Comparison of ENCODE assay signal across 8 cellular contexts in the genomic region with DNA sequence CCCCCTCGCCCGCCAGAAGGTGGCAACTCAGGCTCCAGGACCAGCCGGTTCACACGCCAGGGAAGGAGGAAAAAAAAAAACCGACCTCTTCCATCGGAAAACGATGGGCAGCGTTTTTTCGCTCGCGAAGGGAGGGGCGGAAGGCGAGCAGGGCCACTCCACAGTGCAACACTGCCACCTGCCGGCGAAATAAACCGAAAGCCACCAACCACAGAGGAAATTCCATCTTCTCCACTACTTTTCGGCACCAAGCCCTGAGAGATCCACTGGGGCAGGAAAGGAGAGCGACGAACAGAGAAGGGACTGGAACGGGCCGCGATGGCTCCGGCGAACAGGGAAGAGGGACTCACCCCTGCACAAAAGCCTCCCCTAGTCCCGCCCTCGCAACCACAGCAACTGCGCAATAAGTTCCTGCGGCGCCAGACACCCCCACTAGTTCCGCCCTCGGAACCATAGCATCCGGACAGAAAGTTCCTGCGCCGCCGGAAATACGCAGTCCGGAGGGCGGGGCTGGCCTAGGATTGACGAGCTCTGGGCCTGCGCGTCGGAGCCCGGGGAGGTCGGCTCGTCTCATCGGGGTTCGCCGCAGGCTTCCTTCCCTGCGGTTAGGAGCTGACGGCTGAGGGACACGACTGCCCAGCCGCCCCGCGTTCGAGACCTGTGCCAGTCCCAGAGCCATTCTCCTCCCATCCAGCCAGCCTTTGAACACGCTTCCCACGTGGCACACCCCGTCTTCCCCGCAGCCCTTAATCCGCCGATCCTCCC. TPM values are rescaled to one million over a fixed set of nuclear protein-coding genes. Genes with fewer than 3 reads are reported as not detected.
DNase-seq lines count a peak whose midpoint lies in the region; ATAC-seq and TF ChIP-seq lines count a peak whose summit lies in the region.

No MANE protein-coding gene starts in this region.

- H3K4me3 ChIP-seq in duodenal mucosa (ENCODE audit: low read depth in 1 of 2, low read length in 2 of 2) = peak overlapping the region; percentile 80 to 84
- H3K4me3 ChIP-seq in lower lobe of right lung = peak overlapping the region; percentile 58

- H3K27me3 Mint-ChIP-seq in activated CD4-positive, alpha-beta memory T cell treated with anti-CD3 and anti-CD28 coated beads for 36 hours = no peaks in the 10 kb centered on the region

- intact Hi-C loops in activated CD4-positive, alpha-beta memory T cell treated with anti-CD3 and anti-CD28 coated beads for 36 hours (cut with micrococcal nuclease) = no loop called here
- intact Hi-C loops in lower lobe of right lung (cut with DNase I) = no loop called here

- CTCF ChIA-PET in activated CD4-positive, alpha-beta memory T cell treated with anti-CD3 and anti-CD28 coated beads for 36 hours (lab: Charles Lee) = interaction anchor here (0.7 to 0.8 kb wide), 3 partner anchors 14 to 61 kb away, joined by 4 to 7 read pairs (median 4); no protein-coding TSS in a partner anchor

- ATAC-seq in GM19455 (IDR thresholded peaks at IDR 0.05; ENCODE audit: unreplicated experiment) (peak; percentile 93), lower lobe of right lung (peak; percentile 99)

- H3K36me3 Mint-ChIP-seq in activated CD4-positive, alpha-beta memory T cell treated with anti-CD3 and anti-CD28 coated beads for 36 hours = no peaks in the 10 kb centered on the region

- POLR2A ChIA-PET in activated CD4-positive, alpha-beta memory T cell treated with anti-CD3 and anti-CD28 coated beads for 36 hours (lab: Charles Lee) = interaction anchor here (0.7 kb wide), 1 partner anchor 61 kb away, joined by 3 read pairs; no protein-coding TSS in a partner anchor

- peak; percentile 70 for TF ChIP-seq CTCF in lower lobe of right lung (IDR thresholded peaks at IDR 0.05)

- peak overlapping the region; percentile 97 for H3K27ac Mint-ChIP-seq in activated CD4-positive, alpha-beta memory T cell treated with anti-CD3 and anti-CD28 coated beads for 36 hours

- H3K9me3 Mint-ChIP-seq in activated CD4-positive, alpha-beta memory T cell treated with anti-CD3 and anti-CD28 coated beads for 36 hours = no peaks in the 10 kb centered on the region

- H3K36me3 ChIP-seq in duodenal mucosa (ENCODE audit: control insufficient read depth in 1 of 2, insufficient read depth in 2 of 2, low read length in 2 of 2) = no peaks in the 10 kb centered on the region
- no peaks in the 10 kb centered on the region for H3K36me3 ChIP-seq in lower lobe of right lung

- peak overlapping the region; percentile 84 to 94 for H3K9ac ChIP-seq in duodenal mucosa (ENCODE audit: low read depth in 1 of 2, low read length in 2 of 2)

- peak overlapping the region; percentile 95 for H3K27ac ChIP-seq in duodenal mucosa (ENCODE audit: low read depth, low read length)
- H3K27ac ChIP-seq in lower lobe of right lung = peak overlapping the region; percentile 95

- peaks cover 4% of the 10 kb centered on the region for H3K4me1 Mint-ChIP-seq in activated CD4-positive, alpha-beta memory T cell treated with anti-CD3 and anti-CD28 coated beads for 36 hours (ENCODE audit: low read depth)

- H3K9me3 ChIP-seq in duodenal mucosa (ENCODE audit: control insufficient read depth in 1 of 2, low read length in 2 of 2) (no peaks in the 10 kb centered on the region), lower lobe of right lung (no peaks in the 10 kb centered on the region)

- peak overlapping the region; percentile 83 for H3K4me3 Mint-ChIP-seq in activated CD4-positive, alpha-beta memory T cell treated with anti-CD3 and anti-CD28 coated beads for 36 hours

- H3K4me1 ChIP-seq in duodenal mucosa (ENCODE audit: control insufficient read depth in 1 of 2, insufficient read depth in 2 of 2, low read length in 2 of 2) (no peaks in the 10 kb centered on the region), lower lobe of right lung (no peaks in the 10 kb centered on the region)

- H3K27me3 ChIP-seq in duodenal mucosa (ENCODE audit: control insufficient read depth in 1 of 2, insufficient read depth in 2 of 2, low read length in 2 of 2) = no peaks in the 10 kb centered on the region
- no peaks in the 10 kb centered on the region for H3K27me3 ChIP-seq in lower lobe of right lung (ENCODE audit: low read depth)

- peak; percentile 81 for DNase-seq in CMK (ENCODE audit: low read depth)
- peak; percentile 90 for DNase-seq in HK-2 (ENCODE audit: unreplicated experiment)
- peak; percentile 95 for DNase-seq in NCI-H82 (lab: John Stamatoyannopoulos, UW)
- DNase-seq in activated CD4-positive, alpha-beta memory T cell treated with anti-CD3 and anti-CD28 coated beads for 36 hours = peak; percentile 94
- DNase-seq in lower lobe of right lung = peak; percentile 94
- DNase-seq in stimulated activated CD4-positive, alpha-beta T cell treated with anti-CD3 and anti-CD28 coated beads, TNF-alpha, amount 100 ng/mL, for 24 hours (ENCODE audit: low read depth in 3 of 3) = peak; percentile 76 to 85 (median 80)

RNA-seq across cellular contexts. Expression of a gene that starts 23.4 kb away (rescaled TPM):
- 10 to 100 TPM; 19.0 to 19.5 TPM for total RNA-seq in activated CD4-positive, alpha-beta memory T cell treated with anti-CD3 and anti-CD28 coated beads for 36 hours
- total RNA-seq in lower lobe of right lung = 20.6 TPM

RNA-seq across cellular contexts. Expression of a gene that starts 37.8 kb away (rescaled TPM):
- 10 to 100 TPM; 13.0 to 14.2 TPM for total RNA-seq in activated CD4-positive, alpha-beta memory T cell treated with anti-CD3 and anti-CD28 coated beads for 36 hours
- total RNA-seq in lower lobe of right lung = 17.7 TPM

Comparison
In these comparisons a context has a peak if more than half of its experiments do, and no peak if none do; other contexts are left out.
1. Peak in every context shown above with its lines: DNase-seq, ATAC-seq, H3K4me3 ChIP-seq and H3K27ac ChIP-seq.